ENCODE assay signal across 1 cellular context in the genomic region with DNA sequence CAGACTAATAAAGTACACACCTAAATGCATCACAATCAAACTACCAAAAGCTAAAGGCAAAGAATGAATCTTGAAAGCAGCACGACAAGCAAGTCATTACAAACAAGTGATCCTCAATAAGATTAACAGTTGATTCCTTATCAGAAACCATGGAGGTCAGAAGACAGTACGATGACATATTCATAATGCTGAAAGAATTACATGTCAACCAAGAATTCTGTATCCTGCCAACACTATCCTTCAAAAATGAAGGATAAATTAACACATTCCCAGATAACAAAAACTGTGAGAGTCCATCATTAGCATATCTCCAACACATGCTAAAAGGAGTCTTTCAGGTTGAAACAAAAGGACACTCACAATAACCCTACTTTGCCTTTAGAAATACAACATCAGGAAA.
TF ChIP-seq lines count a peak whose summit lies in the region.

No MANE protein-coding gene starts in this region.

TF ChIP-seq in K562, 482 proteins besides CTCF, POLR2A, EP300 and RAD21 (continued from another document):
- TF ChIP-seq PBX2 (CRISPR knock-in tag; IDR thresholded peaks at IDR 0.05; ENCODE audit: low read depth) (no peak), PBX2 (tag; conservative IDR thresholded peaks at IDR 0.05; ENCODE audit: low read depth) (0 out of 2 replicates have a peak, but pooled peaks have one; percentile 18), MEIS2 (IDR thresholded peaks at IDR 0.05; ENCODE audit: partially characterized antibody) (peak; percentile 36)
